In the genomic region with DNA sequence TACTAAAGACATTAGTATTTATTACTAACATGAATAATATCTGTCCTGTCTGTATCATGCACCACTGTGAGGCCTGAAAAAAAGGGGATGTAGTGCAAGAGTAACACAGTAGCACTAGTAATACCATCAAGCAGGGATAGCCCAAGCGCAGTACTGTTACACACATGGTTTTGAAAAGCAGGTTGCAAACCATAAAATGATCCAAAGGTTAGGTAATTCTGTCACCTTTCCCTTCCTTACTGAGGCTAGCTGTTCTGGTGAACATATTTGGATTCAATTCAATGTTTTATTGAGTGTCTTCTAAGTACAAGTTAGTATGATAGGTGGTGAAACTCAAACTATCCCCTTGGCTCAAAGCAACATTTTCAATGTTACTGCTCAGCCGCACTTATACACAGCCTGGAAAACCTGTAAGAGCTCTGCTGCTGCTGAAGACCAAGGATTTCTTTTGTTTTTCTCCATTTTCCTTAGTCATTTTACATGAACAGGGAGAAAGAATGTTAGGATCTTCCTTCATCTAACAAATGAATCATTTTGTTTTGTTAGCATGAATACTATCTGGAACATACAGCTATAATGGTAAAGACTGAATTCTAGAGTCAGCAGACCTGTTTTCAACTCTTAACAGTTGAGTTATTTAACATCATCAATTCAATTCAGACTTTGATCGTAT, we compare ENCODE assay signal across 25 cellular contexts.
DNase-seq lines count a peak whose midpoint lies in the region; ATAC-seq, FAIRE-seq and TF ChIP-seq lines count a peak whose summit lies in the region.
"Had no signal": no experiment of that assay in that cellular context is flagged by ENCODE, and none has a peak within 500 bp of the region (broad histone marks: within the 10 kb centered on the region; RNA-seq: fewer than 3 reads in every experiment).

No MANE protein-coding gene starts in this region.

- H4K20me1 ChIP-seq in SK-N-SH (ENCODE audit: insufficient read depth), result no peaks in the 10 kb centered on the region
- H4K20me1 ChIP-seq in fibroblast of lung (ENCODE audit: control insufficient read depth, extremely low read depth, insufficient read depth, low read length), result no peaks in the 10 kb centered on the region

- no peak for ATAC-seq in SK-N-SH treated with all-trans-retinoic acid at 6 μM for 48 hours
- no peak for ATAC-seq in RWPE2 (ENCODE audit: low read depth)
- ATAC-seq: activated naive CD8-positive, alpha-beta T cell treated with anti-CD3 and anti-CD28 coated beads, Interleukin-2, amount 50 U/mL, for 24 hours; stimulated activated naive CD8-positive, alpha-beta T cell treated with anti-CD3 and anti-CD28 coated beads, Interleukin-15, amount 100 ng/mL, for 72 hours had no signal

- H3K9me3 ChIP-seq in SK-N-SH, result no peaks in the 10 kb centered on the region
- no peaks in the 10 kb centered on the region for H3K9me3 ChIP-seq in RWPE2 (ENCODE audit: severe bottlenecking)
- H3K9me3 ChIP-seq in fibroblast of lung (ENCODE audit: control insufficient read depth, insufficient read depth, low read depth, low read length), result no peaks in the 10 kb centered on the region
- no peaks in the 10 kb centered on the region for H3K9me3 ChIP-seq in small intestine (ENCODE audit: control insufficient read depth, low read depth)
- peaks cover 14% of the 10 kb centered on the region for H3K9me3 ChIP-seq in left ventricle myocardium inferior (replicated peaks)
- H3K9me3 ChIP-seq: tibial nerve had no signal

- no peak for TF ChIP-seq CTCF in SK-N-SH (IDR thresholded peaks at IDR 0.05)
- no peak for TF ChIP-seq CTCF in RWPE2 (IDR thresholded peaks at IDR 0.05; ENCODE audit: poor library complexity, severe bottlenecking)
- no peak for TF ChIP-seq CTCF in fibroblast of lung (conservative IDR thresholded peaks at IDR 0.05 in 1 of 2, IDR thresholded peaks at IDR 0.05 in 1 of 2; ENCODE audit: low read depth in 1 of 2, low read length in 2 of 2)
- no peak for TF ChIP-seq CTCF in left ventricle myocardium inferior (IDR thresholded peaks at IDR 0.05; ENCODE audit: borderline replicate concordance)

- peaks cover 0 to 44% of the 10 kb centered on the region in 2 experiments; a peak in 2 of 4 replicates for H3K4me1 ChIP-seq in SK-N-SH (ENCODE audit: control insufficient read depth in 1 of 2, insufficient read depth in 2 of 2, low read depth in 1 of 2, low read length in 1 of 2)
- peaks cover 66% of the 10 kb centered on the region for H3K4me1 ChIP-seq in RWPE2 (ENCODE audit: insufficient read depth, poor library complexity, severe bottlenecking)
- H3K4me1 ChIP-seq in fibroblast of lung (ENCODE audit: control insufficient read depth, extremely low read depth, insufficient read depth, low read length), result peaks cover 25% of the 10 kb centered on the region
- H3K4me1 ChIP-seq in small intestine (ENCODE audit: control insufficient read depth in 2 of 2, insufficient read depth in 1 of 2, low read depth in 1 of 2, low read length in 1 of 2), result peaks cover 1 to 5% of the 10 kb centered on the region in 2 donors
- no peaks in the 10 kb centered on the region for H3K4me1 ChIP-seq in left ventricle myocardium inferior

- POLR2A ChIA-PET in SK-N-SH (lab: Yijun Ruan, JAX), result no interaction called here

- WGBS in SK-N-SH (ENCODE audit: low lambda C conversion rate), result 97% methylated on average over 3 of the region's 3 CpGs
- WGBS in small intestine, 3 donors, result 38 to 75% (median 51%) methylated on average over 3 of the region's 3 CpGs

- no peaks in the 10 kb centered on the region for H3K36me3 ChIP-seq in SK-N-SH (replicated peaks in 1 of 2; ENCODE audit: control insufficient read depth in 1 of 2, insufficient read depth in 2 of 2, low read length in 1 of 2)
- H3K36me3 ChIP-seq in RWPE2 (ENCODE audit: low read depth), result no peaks in the 10 kb centered on the region
- H3K36me3 ChIP-seq in fibroblast of lung (ENCODE audit: control insufficient read depth, insufficient read depth, low read length), result no peaks in the 10 kb centered on the region
- no peaks in the 10 kb centered on the region for H3K36me3 ChIP-seq in small intestine (ENCODE audit: control insufficient read depth in 2 of 2, insufficient read depth in 2 of 2, low read length in 2 of 2)
- H3K36me3 ChIP-seq in left ventricle myocardium inferior, result no peaks in the 10 kb centered on the region
- H3K36me3 ChIP-seq: tibial nerve had no signal

- peak overlapping the region in 1 of 2 experiments; percentile 84; a peak in 2 of 4 replicates for H3K27ac ChIP-seq in SK-N-SH (ENCODE audit: low read depth in 2 of 2, low read length in 1 of 2)
- H3K27ac ChIP-seq in RWPE2 (ENCODE audit: poor library complexity, severe bottlenecking), result peak overlapping the region; percentile 92
- H3K27ac ChIP-seq in fibroblast of lung (ENCODE audit: insufficient read depth, low read length), result peak overlapping the region; percentile 6
- H3K27ac ChIP-seq in small intestine (ENCODE audit: low read depth in 1 of 2, low read length in 1 of 2), result no peak overlapping the region
- no peak overlapping the region for H3K27ac ChIP-seq in left ventricle myocardium inferior (replicated peaks)
- H3K27ac ChIP-seq: 22Rv1, coronary artery, tibial nerve had no signal

- no peak overlapping the region for H3K4me3 ChIP-seq in SK-N-SH (ENCODE audit: low read depth in 2 of 2, low read length in 1 of 2)
- no peak overlapping the region for H3K4me3 ChIP-seq in RWPE2 (ENCODE audit: severe bottlenecking)
- H3K4me3 ChIP-seq in fibroblast of lung (replicated peaks in 1 of 4; ENCODE audit: control extremely low read depth in 1 of 4, insufficient read depth in 1 of 4, low read depth in 3 of 4, low read length in 4 of 4), result no peak overlapping the region
- H3K4me3 ChIP-seq in small intestine (ENCODE audit: low read depth in 1 of 2, low read length in 2 of 2), result no peak overlapping the region
- no peak overlapping the region for H3K4me3 ChIP-seq in left ventricle myocardium inferior
- H3K4me3 ChIP-seq: coronary artery, tibial nerve had no signal

- H3K79me2 ChIP-seq in SK-N-SH (ENCODE audit: insufficient read depth) (no peaks in the 10 kb centered on the region), fibroblast of lung (ENCODE audit: control insufficient read depth, insufficient read depth, low read length) (no peaks in the 10 kb centered on the region)

- no peak overlapping the region for H3K4me2 ChIP-seq in SK-N-SH
- no peak overlapping the region for H3K4me2 ChIP-seq in fibroblast of lung (ENCODE audit: extremely low read depth, insufficient read depth, low read length)

- no peaks in the 10 kb centered on the region for H3K9me2 ChIP-seq in SK-N-SH

- CTCF ChIA-PET in SK-N-SH (lab: Yijun Ruan, JAX), result no interaction called here

- no peak for FAIRE-seq in small intestine (lab: Jason Lieb, UNC)
- FAIRE-seq: GM12891 had no signal

- TF ChIP-seq EP300 in SK-N-SH (IDR thresholded peaks at IDR 0.05; ENCODE audit: borderline replicate concordance in 1 of 2, low read depth in 1 of 2, low read length in 1 of 2), result no peak

- no peaks in the 10 kb centered on the region for H3K27me3 ChIP-seq in SK-N-SH (ENCODE audit: insufficient read depth)
- no peaks in the 10 kb centered on the region for H3K27me3 ChIP-seq in RWPE2 (ENCODE audit: insufficient read depth, poor library complexity, severe bottlenecking)
- no peaks in the 10 kb centered on the region for H3K27me3 ChIP-seq in fibroblast of lung (ENCODE audit: control insufficient read depth, insufficient read depth, low read length)
- no peaks in the 10 kb centered on the region for H3K27me3 ChIP-seq in small intestine (ENCODE audit: control insufficient read depth in 2 of 2, insufficient read depth in 2 of 2, low read length in 2 of 2)
- no peaks in the 10 kb centered on the region for H3K27me3 ChIP-seq in left ventricle myocardium inferior (ENCODE audit: low read depth)
- H3K27me3 ChIP-seq: tibial nerve had no signal

- intact Hi-C loops in left ventricle myocardium inferior (cut with micrococcal nuclease), result no loop called here

- DNase-seq in SK-N-SH, result no peak
- DNase-seq in RWPE2 (ENCODE audit: low spot score), result no peak
- DNase-seq in fibroblast of lung (ENCODE audit: low read depth in 2 of 2), result peak in 1 of 2 donors; percentile 45
- DNase-seq in small intestine, result peak; percentile 68
- no peak for DNase-seq in anterior cingulate cortex (lab: John Stamatoyannopoulos, UW)
- no peak for DNase-seq in left ventricle myocardium inferior
- no peak for DNase-seq in HuH-7 (ENCODE audit: low spot score)
- DNase-seq: activated CD4-positive, alpha-beta memory T cell treated with anti-CD3 and anti-CD28 coated beads, Interleukin-2, amount 10 ng/mL, durations not matched to agents 7 days and 5 days; activated effector memory CD4-positive, alpha-beta T cell treated with anti-CD3 and anti-CD28 coated beads, Interleukin-2, amount 50 U/mL, for 16 hours; activated naive CD8-positive, alpha-beta T cell treated with anti-CD3 and anti-CD28 coated beads, Interleukin-2, amount 50 U/mL, for 24 hours; DMS53; immature natural killer cell; NCI-H1105 treated with DMSO at 0.1 percent for 48 hours; NCI-H2107; NK-92 treated with Interleukin-12 subunit alpha and Interleukin-12 subunit beta, amount 100 ng/mL, for 24 hours; nucleus accumbens; retina; RPMI8226; stimulated activated naive CD8-positive, alpha-beta T cell treated with anti-CD3 and anti-CD28 coated beads, Interleukin-15, amount 100 ng/mL, for 72 hours; T-helper 9 cell had no signal

- H3K9ac ChIP-seq in SK-N-SH (no peak overlapping the region), fibroblast of lung (ENCODE audit: insufficient read depth, low read length) (no peak overlapping the region)

- TF ChIP-seq RAD21 in SK-N-SH (IDR thresholded peaks at IDR 0.05; ENCODE audit: low read length), result no peak

- H3F3A ChIP-seq in SK-N-SH (replicated peaks; ENCODE audit: insufficient read depth), result peaks cover 31% of the 10 kb centered on the region

- H2AFZ ChIP-seq in SK-N-SH (ENCODE audit: low read depth), result 0 out of 2 replicates have a peak overlapping the region, but pooled peaks have one; percentile 12
- no peak overlapping the region for H2AFZ ChIP-seq in fibroblast of lung (ENCODE audit: low read length)

TF ChIP-seq in SK-N-SH, 30 proteins besides CTCF, POLR2A, EP300 and RAD21 (continues in another document):
- TF ChIP-seq, protein P1, sequence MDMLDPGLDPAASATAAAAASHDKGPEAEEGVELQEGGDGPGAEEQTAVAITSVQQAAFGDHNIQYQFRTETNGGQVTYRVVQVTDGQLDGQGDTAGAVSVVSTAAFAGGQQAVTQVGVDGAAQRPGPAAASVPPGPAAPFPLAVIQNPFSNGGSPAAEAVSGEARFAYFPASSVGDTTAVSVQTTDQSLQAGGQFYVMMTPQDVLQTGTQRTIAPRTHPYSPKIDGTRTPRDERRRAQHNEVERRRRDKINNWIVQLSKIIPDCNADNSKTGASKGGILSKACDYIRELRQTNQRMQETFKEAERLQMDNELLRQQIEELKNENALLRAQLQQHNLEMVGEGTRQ (IDR thresholded peaks at IDR 0.05; ENCODE audit: borderline replicate concordance, low read depth, low read length), result no peak

TF ChIP-seq in SK-N-SH treated with all-trans-retinoic acid at 6 μM for 48 hours, 23 proteins besides CTCF, POLR2A, EP300 and RAD21 (continues in another document):
- TF ChIP-seq PPARA (CRISPR knock-in tag; IDR thresholded peaks at IDR 0.05; ENCODE audit: borderline replicate concordance), result no peak
- TF ChIP-seq ARNTL (CRISPR knock-in tag; IDR thresholded peaks at IDR 0.05; ENCODE audit: borderline replicate concordance, low read depth), result no peak
- no peak for TF ChIP-seq ZC3H10 (CRISPR knock-in tag; IDR thresholded peaks at IDR 0.05)
- TF ChIP-seq ZNF565 (CRISPR knock-in tag; conservative IDR thresholded peaks at IDR 0.05; ENCODE audit: low read depth), result no peak
- no peak for TF ChIP-seq OSR1 (CRISPR knock-in tag; IDR thresholded peaks at IDR 0.05)

Comparison
In these comparisons a context has a peak if more than half of its experiments do, and no peak if none do; other contexts are left out.
1. H3K27ac ChIP-seq: peak in RWPE2 (single experiment) and fibroblast of lung (single experiment); none in small intestine (0 of 2) and left ventricle myocardium inferior (single experiment).